Comparison of ENCODE assay signal across 11 cellular contexts in genomic region chr14:89283327-89284060, GRCh38.
A peak's percentile ranks its signal among the peaks of the same experiment; 100 is the strongest.
DNase-seq lines count a peak whose midpoint lies in the region; ATAC-seq and TF ChIP-seq lines count a peak whose summit lies in the region.
"Had no signal": no experiment of that assay in that cellular context is flagged by ENCODE, and none has a peak within 500 bp of the region (broad histone marks: within the 10 kb centered on the region; RNA-seq: fewer than 3 reads in every experiment).

No MANE protein-coding gene starts in this region.

- intact Hi-C loops in CD14-positive monocyte (cut with micrococcal nuclease) (no loop called here), Right ventricle myocardium inferior (cut with DNase I) (no loop called here), Caco-2 (cut with micrococcal nuclease; ENCODE audit: unreplicated experiment) (no loop called here)

- DNase-seq in CD14-positive monocyte (ENCODE audit: low spot score): no peak
- DNase-seq in activated naive CD4-positive, alpha-beta T cell treated with anti-CD3 and anti-CD28 coated beads, Interleukin-2, amount 10 ng/mL, durations not matched to agents 7 days and 5 days: peak; percentile 29
- DNase-seq in DMS153 (lab: John Stamatoyannopoulos, UW): no peak
- no peak for DNase-seq in Right ventricle myocardium inferior (ENCODE audit: missing footprints)
- no peak for DNase-seq in occipital lobe (lab: John Stamatoyannopoulos, UW)
- no peak for DNase-seq in Caco-2
- DNase-seq: C1 segment of cervical spinal cord, KBM-7, upper lobe of right lung had no signal

- H3K9me3 Mint-ChIP-seq in CD14-positive monocyte (no peaks in the 10 kb centered on the region), Caco-2 (ENCODE audit: unreplicated experiment) (no peaks in the 10 kb centered on the region)
- H3K9me3 Mint-ChIP-seq in activated naive CD4-positive, alpha-beta T cell treated with anti-CD3 and anti-CD28 coated beads, Interleukin-2, amount 10 ng/mL, durations not matched to agents 7 days and 5 days: no peaks in the 10 kb centered on the region

- ATAC-seq in GM19372 (IDR thresholded peaks at IDR 0.05; ENCODE audit: low read depth, unreplicated experiment) (peak; percentile 88), HG03095 (IDR thresholded peaks at IDR 0.05; ENCODE audit: unreplicated experiment) (peak; percentile 64), Right ventricle myocardium inferior (no peak)
- ATAC-seq: upper lobe of right lung had no signal

- H3K36me3 Mint-ChIP-seq in CD14-positive monocyte: peaks cover 44 to 50% of the 10 kb centered on the region in 2 donors
- H3K36me3 Mint-ChIP-seq in activated naive CD4-positive, alpha-beta T cell treated with anti-CD3 and anti-CD28 coated beads, Interleukin-2, amount 10 ng/mL, durations not matched to agents 7 days and 5 days: peaks cover 27% of the 10 kb centered on the region
- no peaks in the 10 kb centered on the region for H3K36me3 Mint-ChIP-seq in Caco-2 (ENCODE audit: insufficient read depth, unreplicated experiment)

- H3K4me3 Mint-ChIP-seq in CD14-positive monocyte (no peak overlapping the region), Caco-2 (ENCODE audit: unreplicated experiment) (no peak overlapping the region)
- H3K4me3 Mint-ChIP-seq in activated naive CD4-positive, alpha-beta T cell treated with anti-CD3 and anti-CD28 coated beads, Interleukin-2, amount 10 ng/mL, durations not matched to agents 7 days and 5 days: no peak overlapping the region

- H3K9me3 ChIP-seq in Caco-2: no peaks in the 10 kb centered on the region
- H3K9me3 ChIP-seq: upper lobe of right lung had no signal

- CTCF ChIA-PET in activated naive CD4-positive, alpha-beta T cell treated with anti-CD3 and anti-CD28 coated beads, Interleukin-2, amount 10 ng/mL, durations not matched to agents 7 days and 5 days (lab: Charles Lee): no interaction called here
- CTCF ChIA-PET in Caco-2 (lab: Charles Lee): no interaction called here

- H3K27me3 ChIP-seq in Caco-2 (replicated peaks; ENCODE audit: control insufficient read depth, insufficient read depth, low read length): no peaks in the 10 kb centered on the region
- H3K27me3 ChIP-seq: upper lobe of right lung had no signal

- H3K27me3 Mint-ChIP-seq in CD14-positive monocyte (ENCODE audit: low read depth in 3 of 3): peaks cover 0 to 3% (median 0%) of the 10 kb centered on the region in 3 donors
- no peaks in the 10 kb centered on the region for H3K27me3 Mint-ChIP-seq in activated naive CD4-positive, alpha-beta T cell treated with anti-CD3 and anti-CD28 coated beads, Interleukin-2, amount 10 ng/mL, durations not matched to agents 7 days and 5 days
- no peaks in the 10 kb centered on the region for H3K27me3 Mint-ChIP-seq in Caco-2 (ENCODE audit: insufficient read depth, unreplicated experiment)

- peak overlapping the region in 4 of 7 donors; percentile 4 to 56 (median 52) for H3K27ac Mint-ChIP-seq in CD14-positive monocyte
- no peak overlapping the region for H3K27ac Mint-ChIP-seq in activated naive CD4-positive, alpha-beta T cell treated with anti-CD3 and anti-CD28 coated beads, Interleukin-2, amount 10 ng/mL, durations not matched to agents 7 days and 5 days
- H3K27ac Mint-ChIP-seq in Caco-2 (ENCODE audit: unreplicated experiment): no peak overlapping the region

- H3K36me3 ChIP-seq in Caco-2 (ENCODE audit: control insufficient read depth, insufficient read depth, low read length): no peaks in the 10 kb centered on the region

- POLR2A ChIA-PET in Caco-2 (lab: Charles Lee): no interaction called here

- TF ChIP-seq CTCF in CD14-positive monocyte (IDR thresholded peaks at IDR 0.05): no peak
- no peak for TF ChIP-seq CTCF in Caco-2 (IDR thresholded peaks at IDR 0.05; ENCODE audit: insufficient read depth in 1 of 2, low read depth in 1 of 2, low read length in 1 of 2, severe bottlenecking in 1 of 2, unreplicated experiment in 1 of 2)

- H3K4me3 ChIP-seq in Caco-2 (ENCODE audit: low read depth, low read length): no peak overlapping the region
- H3K4me3 ChIP-seq: upper lobe of right lung had no signal

- H3K4me1 ChIP-seq in Caco-2: no peaks in the 10 kb centered on the region
- H3K4me1 ChIP-seq: upper lobe of right lung had no signal

- H3K4me1 Mint-ChIP-seq in CD14-positive monocyte (no peaks in the 10 kb centered on the region), Caco-2 (ENCODE audit: low read depth, unreplicated experiment) (no peaks in the 10 kb centered on the region)
- peaks cover 24% of the 10 kb centered on the region for H3K4me1 Mint-ChIP-seq in activated naive CD4-positive, alpha-beta T cell treated with anti-CD3 and anti-CD28 coated beads, Interleukin-2, amount 10 ng/mL, durations not matched to agents 7 days and 5 days

- BruUV-seq in Caco-2 (replicated peaks; lab: Mats Ljungman, UMichigan): no TSS peak

Comparison
In these comparisons a context has a peak if more than half of its experiments do, and no peak if none do; other contexts are left out.
1. H3K27ac Mint-ChIP-seq: peak in CD14-positive monocyte (4 of 7); none in activated naive CD4-positive, alpha-beta T cell treated with anti-CD3 and anti-CD28 coated beads, Interleukin-2, amount 10 ng/mL, durations not matched to agents 7 days and 5 days (single experiment) and Caco-2 (single experiment).